ENCODE assay signal across 8 cellular contexts in genomic region chr17:38429476-38430100, GRCh38. TPM values are rescaled to one million over a fixed set of nuclear protein-coding genes. Genes with fewer than 3 reads are reported as not detected.
DNase-seq lines count a peak whose midpoint lies in the region; ATAC-seq, FAIRE-seq and TF ChIP-seq lines count a peak whose summit lies in the region.

No MANE protein-coding gene starts in this region.

- H3K27me3 Mint-ChIP-seq in CD4-positive, alpha-beta memory T cell: peaks cover 9 to 12% of the 10 kb centered on the region in 2 donors
- H3K27me3 Mint-ChIP-seq in progenitor cell of endocrine pancreas: peaks cover 67% of the 10 kb centered on the region

- H3K4me1 Mint-ChIP-seq in CD4-positive, alpha-beta memory T cell: peaks cover 4 to 6% (median 6%) of the 10 kb centered on the region in 4 donors
- H3K4me1 Mint-ChIP-seq in progenitor cell of endocrine pancreas (ENCODE audit: low read depth): peaks cover 6% of the 10 kb centered on the region

- H3K27me3 ChIP-seq in CD4-positive, alpha-beta memory T cell (ENCODE audit: insufficient read depth, low read length): no peaks in the 10 kb centered on the region
- H3K27me3 ChIP-seq in SJSA1 (replicated peaks): no peaks in the 10 kb centered on the region
- H3K27me3 ChIP-seq in esophagus muscularis mucosa: no peaks in the 10 kb centered on the region

- H3K4me3 Mint-ChIP-seq in CD4-positive, alpha-beta memory T cell: peak overlapping the region in 7 of 8 donors; percentile 51 to 77 (median 71)
- peak overlapping the region; percentile 57 for H3K4me3 Mint-ChIP-seq in progenitor cell of endocrine pancreas (ENCODE audit: low read depth)

- CTCF ChIA-PET in CD4-positive, alpha-beta memory T cell (lab: Charles Lee; ENCODE audit: partially characterized antibody): no interaction called here

- FAIRE-seq in RCC 7860 (lab: Jason Lieb, UNC): no peak

- H3K36me3 Mint-ChIP-seq in CD4-positive, alpha-beta memory T cell: no peaks in the 10 kb centered on the region
- H3K36me3 Mint-ChIP-seq in progenitor cell of endocrine pancreas (ENCODE audit: insufficient read depth): no peaks in the 10 kb centered on the region

- WGBS in esophagus muscularis mucosa: 49% methylated on average over 9 of the region's 9 CpGs

- no peak for TF ChIP-seq POLR2A in esophagus muscularis mucosa (IDR thresholded peaks at IDR 0.05; ENCODE audit: low read depth)

- DNase-seq in CD4-positive, alpha-beta memory T cell: no peak
- DNase-seq in SJSA1 (ENCODE audit: low read depth in 1 of 2, low spot score in 2 of 2) (no peak), esophagus muscularis mucosa (ENCODE audit: extremely low spot score) (no peak), progenitor cell of endocrine pancreas (ENCODE audit: low spot score, unreplicated experiment) (no peak), EL (no peak), RCC 7860 (ENCODE audit: low spot score) (no peak)

- H3K27ac ChIP-seq in CD4-positive, alpha-beta memory T cell (ENCODE audit: low read depth, low read length): no peak overlapping the region
- H3K27ac ChIP-seq in SJSA1 (no peak overlapping the region), esophagus muscularis mucosa (replicated peaks in 1 of 4) (peak overlapping the region; percentile 91 to 95 (median 93))

- no peaks in the 10 kb centered on the region for H3K9me3 Mint-ChIP-seq in CD4-positive, alpha-beta memory T cell
- no peaks in the 10 kb centered on the region for H3K9me3 Mint-ChIP-seq in progenitor cell of endocrine pancreas (ENCODE audit: low read depth)

- TF ChIP-seq EP300 in esophagus muscularis mucosa (IDR thresholded peaks at IDR 0.05): no peak

- TF ChIP-seq CTCF in esophagus muscularis mucosa (IDR thresholded peaks at IDR 0.05): no peak
- no peak for TF ChIP-seq CTCF in progenitor cell of endocrine pancreas (IDR thresholded peaks at IDR 0.05; ENCODE audit: unreplicated experiment)

- peaks cover 10% of the 10 kb centered on the region for H3K4me1 ChIP-seq in CD4-positive, alpha-beta memory T cell (ENCODE audit: insufficient read depth, low read length)
- peaks cover 39% of the 10 kb centered on the region for H3K4me1 ChIP-seq in SJSA1 (replicated peaks)
- peaks cover 80 to 98% (median 85%) of the 10 kb centered on the region in 4 donors for H3K4me1 ChIP-seq in esophagus muscularis mucosa

- no peaks in the 10 kb centered on the region for H3K9me3 ChIP-seq in CD4-positive, alpha-beta memory T cell (ENCODE audit: control insufficient read depth in 1 of 2, low read length in 2 of 2)
- H3K9me3 ChIP-seq in SJSA1 (replicated peaks) (no peaks in the 10 kb centered on the region), esophagus muscularis mucosa (no peaks in the 10 kb centered on the region)

- POLR2A ChIA-PET in CD4-positive, alpha-beta memory T cell (lab: Charles Lee; ENCODE audit: partially characterized antibody): no interaction called here

- intact Hi-C loops in CD4-positive, alpha-beta memory T cell (cut with micrococcal nuclease): no loop called here
- intact Hi-C loops in esophagus muscularis mucosa (cut with DNase I): loop anchor here (5.0 kb wide), 2 partner anchors 38 to 53 kb away; no protein-coding TSS in a partner anchor

- peak overlapping the region in 3 of 7 donors; percentile 37 to 65 (median 59) for H3K27ac Mint-ChIP-seq in CD4-positive, alpha-beta memory T cell
- H3K27ac Mint-ChIP-seq in progenitor cell of endocrine pancreas: peak overlapping the region; percentile 23

- no peak for ATAC-seq in HG03432 (IDR thresholded peaks at IDR 0.05; ENCODE audit: unreplicated experiment)
- ATAC-seq in HG03439 (IDR thresholded peaks at IDR 0.05; ENCODE audit: unreplicated experiment): no peak

- H3K4me3 ChIP-seq in CD4-positive, alpha-beta memory T cell (ENCODE audit: low read length in 2 of 2): no peak overlapping the region
- H3K4me3 ChIP-seq in SJSA1 (peak overlapping the region; percentile 95), esophagus muscularis mucosa (peak overlapping the region; percentile 78 to 98 (median 84))

- no peaks in the 10 kb centered on the region for H3K36me3 ChIP-seq in CD4-positive, alpha-beta memory T cell (ENCODE audit: insufficient read depth, low read length)
- H3K36me3 ChIP-seq in SJSA1 (peaks cover 11% of the 10 kb centered on the region), esophagus muscularis mucosa (no peaks in the 10 kb centered on the region)

RNA-seq across cellular contexts. Expression of gene ARHGAP23, which starts 1.3 kb away (rescaled TPM):
- total RNA-seq in CD4-positive, alpha-beta memory T cell: not detected
- under 1 TPM; 0.04 to 0.23 TPM for polyA plus RNA-seq in CD4-positive, alpha-beta memory T cell
- 24.9 and 56.4 TPM in 2 replicates for total RNA-seq in SJSA1 (2014; rRNA removed; shearing (Covaris generic))
- total RNA-seq in esophagus muscularis mucosa (100 to 1,000 TPM in 2 of 4 donors, 10 to 100 TPM in 2; 58.6 to 150 (median 104) TPM), progenitor cell of endocrine pancreas (2.9 and 3.3 TPM in 2 replicates)

Comparison
In these comparisons a context has a peak if more than half of its experiments do, and no peak if none do; other contexts are left out.
1. H3K27ac ChIP-seq: peak in esophagus muscularis mucosa (4 of 4); none in CD4-positive, alpha-beta memory T cell (single experiment) and SJSA1 (single experiment).
2. H3K4me3 ChIP-seq: peak in SJSA1 (single experiment) and esophagus muscularis mucosa (4 of 4); none in CD4-positive, alpha-beta memory T cell (0 of 2).